In the genomic region with DNA sequence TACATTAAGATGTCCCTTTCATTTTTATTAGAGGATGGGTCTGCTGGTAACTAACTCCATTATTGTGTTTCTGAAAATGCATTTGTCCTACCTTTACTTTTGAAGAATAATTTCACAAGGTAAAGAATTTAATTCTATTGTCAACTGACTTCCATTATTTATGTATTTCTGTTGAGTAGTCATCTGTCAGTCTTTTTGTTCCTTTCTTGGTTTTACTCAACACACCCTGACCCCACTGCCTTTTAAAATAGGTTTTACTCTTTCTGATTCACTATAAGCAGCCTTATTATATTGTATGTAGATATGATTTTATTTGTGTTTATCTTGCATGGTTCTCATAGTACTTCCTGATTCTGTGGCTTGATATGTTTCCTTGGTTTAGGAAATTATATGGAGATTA, we compare ENCODE assay signal across 28 cellular contexts.
"Had no signal": no experiment of that assay in that cellular context is flagged by ENCODE, and none has a peak within 500 bp of the region (broad histone marks: within the 10 kb centered on the region; RNA-seq: fewer than 3 reads in every experiment).

No MANE protein-coding gene starts in this region.

- H3K4me1 Mint-ChIP-seq: activated CD4-positive, alpha-beta T cell treated with anti-CD3 and anti-CD28 coated beads for 36 hours; activated CD4-positive, alpha-beta T cell treated with anti-CD3 and anti-CD28 coated beads, Interleukin-2, amount 10 ng/mL, durations not matched to agents 7 days and 5 days; activated naive CD4-positive, alpha-beta T cell treated with anti-CD3 and anti-CD28 coated beads, Interleukin-2, amount 10 ng/mL, durations not matched to agents 7 days and 5 days; activated naive CD8-positive, alpha-beta T cell treated with anti-CD3 and anti-CD28 coated beads, Interleukin-2, amount 50 U/mL, for 24 hours had no signal

- H3K27ac Mint-ChIP-seq: activated CD4-positive, alpha-beta T cell treated with anti-CD3 and anti-CD28 coated beads for 36 hours; activated CD4-positive, alpha-beta T cell treated with anti-CD3 and anti-CD28 coated beads, Interleukin-2, amount 10 ng/mL, durations not matched to agents 7 days and 5 days; activated CD8-positive, alpha-beta T cell treated with anti-CD3 and anti-CD28 coated beads, Interleukin-2, amount 10 ng/mL, durations not matched to agents 7 days and 5 days; activated naive CD4-positive, alpha-beta T cell treated with anti-CD3 and anti-CD28 coated beads, Interleukin-2, amount 10 ng/mL, durations not matched to agents 7 days and 5 days; activated naive CD8-positive, alpha-beta T cell; activated naive CD8-positive, alpha-beta T cell treated with anti-CD3 and anti-CD28 coated beads, Interleukin-2, amount 50 U/mL, for 24 hours; activated T-cell treated with anti-CD3 and anti-CD28 coated beads, Interleukin-2, amount 50 U/mL, for 24 hours; T-helper 1 cell treated with Interleukin-12 subunit alpha and Interleukin-12 subunit beta and Interleukin-4 antibody, amounts not matched to agents 30 μg/mL and 1 μg/mL, for 36 hours; T-helper 2 cell treated with Interferon-gamma antibody and Interleukin-4, amounts not matched to agents 5 μg/mL and 100 μg/mL, for 36 hours had no signal

- H3K4me1 ChIP-seq: Peyer's patch had no signal

- ATAC-seq: activated CD4-positive, alpha-beta T cell treated with anti-CD3 and anti-CD28 coated beads for 36 hours; activated CD4-positive, CD25-positive, alpha-beta regulatory T cell treated with anti-CD3 and anti-CD28 coated beads, Interleukin-2, amount 50 U/mL, for 24 hours; activated CD8-positive, alpha-beta T cell treated with anti-CD3 and anti-CD28 coated beads, Interleukin-2, amount 10 ng/mL, durations not matched to agents 7 days and 5 days; activated naive CD8-positive, alpha-beta T cell treated with anti-CD3 and anti-CD28 coated beads, Interleukin-2, amount 50 U/mL, for 24 hours; Right ventricle myocardium inferior had no signal

- H3K27ac ChIP-seq: brain microvascular endothelial cell, Peyer's patch, RWPE1 had no signal

- H3K27me3 ChIP-seq: brain microvascular endothelial cell, Peyer's patch had no signal

- H3K9me3 Mint-ChIP-seq: T-helper 1 cell treated with Interleukin-12 subunit alpha and Interleukin-12 subunit beta and Interleukin-4 antibody, amounts not matched to agents 30 μg/mL and 1 μg/mL, for 36 hours; T-helper 2 cell treated with Interferon-gamma antibody and Interleukin-4, amounts not matched to agents 5 μg/mL and 100 μg/mL, for 36 hours had no signal

- H3K36me3 Mint-ChIP-seq: activated naive CD4-positive, alpha-beta T cell treated with anti-CD3 and anti-CD28 coated beads, Interleukin-2, amount 10 ng/mL, durations not matched to agents 7 days and 5 days; activated naive CD8-positive, alpha-beta T cell had no signal

- H3K27me3 Mint-ChIP-seq: activated CD4-positive, alpha-beta T cell treated with anti-CD3 and anti-CD28 coated beads, Interleukin-2, amount 10 ng/mL, durations not matched to agents 7 days and 5 days; activated naive CD4-positive, alpha-beta T cell treated with anti-CD3 and anti-CD28 coated beads, Interleukin-2, amount 10 ng/mL, durations not matched to agents 7 days and 5 days; activated naive CD8-positive, alpha-beta T cell treated with anti-CD3 and anti-CD28 coated beads, Interleukin-2, amount 50 U/mL, for 24 hours had no signal

- H3K4me3 Mint-ChIP-seq: activated CD4-positive, alpha-beta T cell treated with anti-CD3 and anti-CD28 coated beads for 36 hours; activated CD4-positive, alpha-beta T cell treated with anti-CD3 and anti-CD28 coated beads, Interleukin-2, amount 10 ng/mL, durations not matched to agents 7 days and 5 days; activated CD8-positive, alpha-beta T cell treated with anti-CD3 and anti-CD28 coated beads, Interleukin-2, amount 10 ng/mL, durations not matched to agents 7 days and 5 days; activated naive CD4-positive, alpha-beta T cell treated with anti-CD3 and anti-CD28 coated beads, Interleukin-2, amount 10 ng/mL, durations not matched to agents 7 days and 5 days; activated naive CD8-positive, alpha-beta T cell; activated naive CD8-positive, alpha-beta T cell treated with anti-CD3 and anti-CD28 coated beads, Interleukin-2, amount 50 U/mL, for 24 hours; activated T-cell treated with anti-CD3 and anti-CD28 coated beads, Interleukin-2, amount 50 U/mL, for 24 hours; T-helper 1 cell treated with Interleukin-12 subunit alpha and Interleukin-12 subunit beta and Interleukin-4 antibody, amounts not matched to agents 30 μg/mL and 1 μg/mL, for 36 hours; T-helper 2 cell treated with Interferon-gamma antibody and Interleukin-4, amounts not matched to agents 5 μg/mL and 100 μg/mL, for 36 hours had no signal

- DNase-seq: activated CD4-positive, alpha-beta T cell treated with anti-CD3 and anti-CD28 coated beads for 36 hours; activated CD4-positive, alpha-beta T cell treated with anti-CD3 and anti-CD28 coated beads, Interleukin-2, amount 10 ng/mL, durations not matched to agents 7 days and 5 days; activated CD4-positive, alpha-beta T cell treated with anti-CD3 and anti-CD28 coated beads, Interleukin-2, amount 50 U/mL, for 48 hours; activated CD8-positive, alpha-beta T cell treated with anti-CD3 and anti-CD28 coated beads, Interleukin-2, amount 10 ng/mL, durations not matched to agents 7 days and 5 days; activated gamma-delta T cell treated with Interleukin-2 at 50 U/mL for 16 hours; activated naive CD4-positive, alpha-beta T cell treated with anti-CD3 and anti-CD28 coated beads, Interleukin-2, amount 10 ng/mL, durations not matched to agents 7 days and 5 days; activated naive CD8-positive, alpha-beta T cell treated with anti-CD3 and anti-CD28 coated beads, Interleukin-2, amount 50 U/mL, for 24 hours; activated T-cell treated with anti-CD3 and anti-CD28 coated beads, Interleukin-2, amount 50 U/mL, for 24 hours; amniotic stem cell; aorta; brain microvascular endothelial cell; central memory CD4-positive, alpha-beta T cell; Karpas-422; NCI-H1105; NCI-H1417 treated with DMSO at 0.1 percent for 48 hours; NCI-H1694; NCI-H1930; NCI-H2081 treated with DMSO at 0.1 percent for 48 hours; NCI-H345; NCI-H524 treated with DMSO at 0.1 percent for 48 hours; Peyer's patch; SIG-M5 had no signal

- H3K9me3 ChIP-seq: Peyer's patch had no signal

- H3K36me3 ChIP-seq: brain microvascular endothelial cell, Peyer's patch had no signal

- H3K4me3 ChIP-seq: Peyer's patch had no signal
